In genomic region chr2:65299246-65299645, GRCh38 we compare ENCODE assay signal across 9 cellular contexts.
DNase-seq lines count a peak whose midpoint lies in the region; ATAC-seq and TF ChIP-seq lines count a peak whose summit lies in the region.
"Had no signal": no experiment of that assay in that cellular context is flagged by ENCODE, and none has a peak within 500 bp of the region (broad histone marks: within the 10 kb centered on the region; RNA-seq: fewer than 3 reads in every experiment).

No MANE protein-coding gene starts in this region.

- H3K27ac Mint-ChIP-seq in activated naive CD4-positive, alpha-beta T cell treated with anti-CD3 and anti-CD28 coated beads, Interleukin-2, amount 50 U/mL, for 24 hours, result peak overlapping the region; percentile 76
- peak overlapping the region; percentile 78 to 80 for H3K27ac Mint-ChIP-seq in natural killer cell treated with Interleukin-12 subunit alpha and Interleukin-12 subunit beta and Interleukin-15 and Interleukin-18, amount 100 ng/mL, for 72 hours
- H3K27ac Mint-ChIP-seq: B cell had no signal

- H3K9me3 ChIP-seq in left ventricle myocardium inferior (replicated peaks) (no peaks in the 10 kb centered on the region), uterus (no peaks in the 10 kb centered on the region), aorta (ENCODE audit: control insufficient read depth, low read length) (no peaks in the 10 kb centered on the region)

- intact Hi-C loops in left ventricle myocardium inferior (cut with micrococcal nuclease), result no loop called here
- intact Hi-C loops in Right ventricle myocardium superior (cut with DNase I), result no loop called here
- intact Hi-C loops in uterus (cut with DNase I; ENCODE audit: low total_unique reads), result no loop called here
- intact Hi-C loops in aorta (cut with DNase I), result no loop called here

- H3K4me1 ChIP-seq in left ventricle myocardium inferior (peaks cover 48% of the 10 kb centered on the region), uterus (peaks cover 6 to 11% of the 10 kb centered on the region in 2 donors), aorta (ENCODE audit: control insufficient read depth in 1 of 2, insufficient read depth in 2 of 2, low read length in 2 of 2) (peaks cover 0 to 7% of the 10 kb centered on the region in 2 donors)

- 80 to 86% methylated on average over 7 of the region's 7 CpGs for WGBS in aorta, 2 donors

- no peak for TF ChIP-seq CTCF in left ventricle myocardium inferior (IDR thresholded peaks at IDR 0.05; ENCODE audit: borderline replicate concordance)
- no peak for TF ChIP-seq CTCF in uterus (IDR thresholded peaks at IDR 0.05)

- H3K4me3 Mint-ChIP-seq in activated naive CD4-positive, alpha-beta T cell treated with anti-CD3 and anti-CD28 coated beads, Interleukin-2, amount 50 U/mL, for 24 hours, result peak overlapping the region; percentile 23
- peak overlapping the region; percentile 81 for H3K4me3 Mint-ChIP-seq in natural killer cell treated with Interleukin-12 subunit alpha and Interleukin-12 subunit beta and Interleukin-15 and Interleukin-18, amount 100 ng/mL, for 72 hours
- H3K4me3 Mint-ChIP-seq: B cell had no signal

- DNase-seq in left ventricle myocardium inferior (no peak), Right ventricle myocardium superior (no peak), uterus (no peak), aorta (no peak)
- DNase-seq in natural killer cell treated with Interleukin-12 subunit alpha and Interleukin-12 subunit beta and Interleukin-15 and Interleukin-18, amount 100 ng/mL, for 72 hours (ENCODE audit: low spot score), result peak; percentile 90

- H3K9me3 Mint-ChIP-seq in activated naive CD4-positive, alpha-beta T cell treated with anti-CD3 and anti-CD28 coated beads, Interleukin-2, amount 50 U/mL, for 24 hours, result no peaks in the 10 kb centered on the region
- no peaks in the 10 kb centered on the region for H3K9me3 Mint-ChIP-seq in natural killer cell treated with Interleukin-12 subunit alpha and Interleukin-12 subunit beta and Interleukin-15 and Interleukin-18, amount 100 ng/mL, for 72 hours

- H3K4me3 ChIP-seq in left ventricle myocardium inferior (no peak overlapping the region), uterus (no peak overlapping the region), aorta (ENCODE audit: low read length in 2 of 2) (no peak overlapping the region)

- H3K36me3 ChIP-seq in left ventricle myocardium inferior (no peaks in the 10 kb centered on the region), uterus (no peaks in the 10 kb centered on the region), aorta (ENCODE audit: control insufficient read depth in 1 of 2, insufficient read depth in 2 of 2, low read length in 1 of 2) (no peaks in the 10 kb centered on the region)

- peaks cover 4% of the 10 kb centered on the region for H3K27me3 Mint-ChIP-seq in activated naive CD4-positive, alpha-beta T cell treated with anti-CD3 and anti-CD28 coated beads, Interleukin-2, amount 50 U/mL, for 24 hours
- H3K27me3 Mint-ChIP-seq in natural killer cell treated with Interleukin-12 subunit alpha and Interleukin-12 subunit beta and Interleukin-15 and Interleukin-18, amount 100 ng/mL, for 72 hours, result peaks cover 27 to 39% of the 10 kb centered on the region in 2 donors

- no peak for ATAC-seq in Right ventricle myocardium superior (ENCODE audit: poor library complexity)
- ATAC-seq in natural killer cell treated with Interleukin-12 subunit alpha and Interleukin-12 subunit beta and Interleukin-15 and Interleukin-18, amount 100 ng/mL, for 72 hours, result peak; percentile 88 to 92
- ATAC-seq in aorta (ENCODE audit: low FRiP score), result no peak
- no peak for ATAC-seq in GM21423 (IDR thresholded peaks at IDR 0.05; ENCODE audit: unreplicated experiment)
- ATAC-seq in HG02970 (IDR thresholded peaks at IDR 0.05; ENCODE audit: low FRiP score, unreplicated experiment), result no peak

- no peak for TF ChIP-seq POLR2A in uterus (IDR thresholded peaks at IDR 0.05)

- H3K27me3 ChIP-seq in left ventricle myocardium inferior (ENCODE audit: low read depth), result peaks cover under 1% of the 10 kb centered on the region
- no peaks in the 10 kb centered on the region for H3K27me3 ChIP-seq in uterus
- H3K27me3 ChIP-seq in aorta (ENCODE audit: control insufficient read depth in 1 of 2, insufficient read depth in 2 of 2, low read length in 1 of 2), result no peaks in the 10 kb centered on the region

- peaks cover 2% of the 10 kb centered on the region for H3K36me3 Mint-ChIP-seq in activated naive CD4-positive, alpha-beta T cell treated with anti-CD3 and anti-CD28 coated beads, Interleukin-2, amount 50 U/mL, for 24 hours
- no peaks in the 10 kb centered on the region for H3K36me3 Mint-ChIP-seq in natural killer cell treated with Interleukin-12 subunit alpha and Interleukin-12 subunit beta and Interleukin-15 and Interleukin-18, amount 100 ng/mL, for 72 hours

- H3K27ac ChIP-seq in left ventricle myocardium inferior (replicated peaks) (peak overlapping the region; percentile 86), uterus (peak overlapping the region; percentile 64 to 69), aorta (ENCODE audit: low read depth in 1 of 2, low read length in 2 of 2) (no peak overlapping the region)

- peaks cover 46% of the 10 kb centered on the region for H3K4me1 Mint-ChIP-seq in activated naive CD4-positive, alpha-beta T cell treated with anti-CD3 and anti-CD28 coated beads, Interleukin-2, amount 50 U/mL, for 24 hours
- H3K4me1 Mint-ChIP-seq in natural killer cell treated with Interleukin-12 subunit alpha and Interleukin-12 subunit beta and Interleukin-15 and Interleukin-18, amount 100 ng/mL, for 72 hours (ENCODE audit: low read depth in 2 of 2), result peaks cover 50 to 56% of the 10 kb centered on the region in 2 donors

Comparison
In these comparisons a context has a peak if more than half of its experiments do, and no peak if none do; other contexts are left out.
1. H3K27ac ChIP-seq: peak in left ventricle myocardium inferior (single experiment) and uterus (2 of 2); none in aorta (0 of 2).
2. ATAC-seq: peak in natural killer cell treated with Interleukin-12 subunit alpha and Interleukin-12 subunit beta and Interleukin-15 and Interleukin-18, amount 100 ng/mL, for 72 hours (2 of 2); none in Right ventricle myocardium superior (single experiment), aorta (single experiment), GM21423 (single experiment) and HG02970 (single experiment).